ENCODE assay signal across 8 cellular contexts in genomic region chr3:197949191-197949766, GRCh38. TPM values are rescaled to one million over a fixed set of nuclear protein-coding genes. Genes with fewer than 3 reads are reported as not detected.
A peak's percentile ranks its signal among the peaks of the same experiment; 100 is the strongest.
DNase-seq lines count a peak whose midpoint lies in the region; ATAC-seq, FAIRE-seq and TF ChIP-seq lines count a peak whose summit lies in the region.

No MANE protein-coding gene starts in this region.

- DNase-seq in Peyer's patch (no peak), fibroblast of lung (ENCODE audit: low read depth in 2 of 2) (no peak), sigmoid colon (no peak), frontal cortex (ENCODE audit: low spot score in 2 of 2) (no peak), globus pallidus (ENCODE audit: low spot score) (no peak)

- H3K9me3 ChIP-seq in Peyer's patch = no peaks in the 10 kb centered on the region
- H3K9me3 ChIP-seq in fibroblast of lung (ENCODE audit: control insufficient read depth, insufficient read depth, low read depth, low read length) = no peaks in the 10 kb centered on the region
- no peaks in the 10 kb centered on the region for H3K9me3 ChIP-seq in sigmoid colon

- no peak for FAIRE-seq in frontal cortex (lab: Jason Lieb, UNC)

- H3K4me1 ChIP-seq in Peyer's patch = peaks cover 0 to 29% (median 9%) of the 10 kb centered on the region in 4 donors
- H3K4me1 ChIP-seq in fibroblast of lung (ENCODE audit: control insufficient read depth, extremely low read depth, insufficient read depth, low read length) = peaks cover 5% of the 10 kb centered on the region
- H3K4me1 ChIP-seq in sigmoid colon = peaks cover 0 to 41% (median 37%) of the 10 kb centered on the region in 4 donors

- H3K27ac ChIP-seq in Peyer's patch (peak overlapping the region; percentile 68 to 95 (median 89)), fibroblast of lung (ENCODE audit: insufficient read depth, low read length) (peak overlapping the region; percentile 99), sigmoid colon (peak overlapping the region; percentile 79 to 92 (median 90))

- ATAC-seq in GM19035 (IDR thresholded peaks at IDR 0.05; ENCODE audit: unreplicated experiment) = peak; percentile 1
- ATAC-seq in activated CD4-positive, CD25-positive, alpha-beta regulatory T cell treated with anti-CD3 and anti-CD28 coated beads, Interleukin-2, amount 50 U/mL, for 24 hours = no peak
- ATAC-seq in HG02623 (IDR thresholded peaks at IDR 0.05; ENCODE audit: unreplicated experiment) = no peak

- no peak for TF ChIP-seq EP300 in sigmoid colon (IDR thresholded peaks at IDR 0.05)

- H4K20me1 ChIP-seq in fibroblast of lung (ENCODE audit: control insufficient read depth, extremely low read depth, insufficient read depth, low read length) = no peaks in the 10 kb centered on the region

- H3K27me3 ChIP-seq in Peyer's patch = no peaks in the 10 kb centered on the region
- no peaks in the 10 kb centered on the region for H3K27me3 ChIP-seq in fibroblast of lung (ENCODE audit: control insufficient read depth, insufficient read depth, low read length)
- H3K27me3 ChIP-seq in sigmoid colon = no peaks in the 10 kb centered on the region

- peak overlapping the region; percentile 89 for H3K4me2 ChIP-seq in fibroblast of lung (ENCODE audit: extremely low read depth, insufficient read depth, low read length)

- peak overlapping the region; percentile 49 to 73 (median 66) for H3K4me3 ChIP-seq in Peyer's patch
- H3K4me3 ChIP-seq in fibroblast of lung (replicated peaks in 1 of 4; ENCODE audit: control extremely low read depth in 1 of 4, insufficient read depth in 1 of 4, low read depth in 3 of 4, low read length in 4 of 4) = peak overlapping the region; percentile 80 to 100 (median 92)
- peak overlapping the region; percentile 27 to 73 (median 58) for H3K4me3 ChIP-seq in sigmoid colon

- 16 to 17% methylated on average over 16 of the region's 16 CpGs for WGBS in sigmoid colon, 2 donors

- H2AFZ ChIP-seq in fibroblast of lung (ENCODE audit: low read length) = peak overlapping the region; percentile 88

- H3K79me2 ChIP-seq in fibroblast of lung (ENCODE audit: control insufficient read depth, insufficient read depth, low read length) = peaks cover 41% of the 10 kb centered on the region

- H3K9ac ChIP-seq in fibroblast of lung (ENCODE audit: insufficient read depth, low read length) = peak overlapping the region; percentile 72

- intact Hi-C loops in sigmoid colon (cut with DNase I) = no loop called here

- no peak for TF ChIP-seq POLR2A in Peyer's patch (IDR thresholded peaks at IDR 0.05)
- no peak for TF ChIP-seq POLR2A in sigmoid colon (IDR thresholded peaks at IDR 0.05)

- peaks cover 0 to 30% (median 0%) of the 10 kb centered on the region in 3 donors for H3K36me3 ChIP-seq in Peyer's patch
- H3K36me3 ChIP-seq in fibroblast of lung (ENCODE audit: control insufficient read depth, insufficient read depth, low read length) = peaks cover 14% of the 10 kb centered on the region
- H3K36me3 ChIP-seq in sigmoid colon = peaks cover 18 to 32% (median 21%) of the 10 kb centered on the region in 4 donors

- TF ChIP-seq CTCF in Peyer's patch (IDR thresholded peaks at IDR 0.05) (no peak), fibroblast of lung (conservative IDR thresholded peaks at IDR 0.05 in 1 of 2, IDR thresholded peaks at IDR 0.05 in 1 of 2; ENCODE audit: low read depth in 1 of 2, low read length in 2 of 2) (no peak), sigmoid colon (IDR thresholded peaks at IDR 0.05) (no peak)

RNA-seq across cellular contexts. Expression of gene RPL35A, which starts 0.7 kb away (rescaled TPM):
- total RNA-seq in Peyer's patch (100 to 1,000 TPM; 180 to 519 (median 209) TPM), fibroblast of lung (535 and 1,048 TPM in 2 replicates), sigmoid colon (1,000 to 10,000 TPM in 2 of 4 donors, 100 to 1,000 TPM in 2; 603 to 1,719 (median 870) TPM), frontal cortex (1,311 TPM)
- polyA plus RNA-seq in fibroblast of lung (902 and 937 TPM in 2 replicates), sigmoid colon (1,000 to 10,000 TPM; 1,812 to 2,719 (median 1,988) TPM)
- 1,855 and 1,955 TPM in 2 replicates for polyA plus RNA-seq in fibroblast of lung (2012)
- polyA minus RNA-seq in fibroblast of lung (ENCODE audit: low replicate concordance) = 12.2 and 21.2 TPM in 2 replicates

RNA-seq across cellular contexts. Expression of gene LMLN, which starts 10.7 kb away (rescaled TPM):
- 1 to 10 TPM in 3 of 4 donors, under 1 TPM in 1; 0.83 to 6.2 (median 4.2) TPM for total RNA-seq in Peyer's patch
- 5.9 and 7.1 TPM in 2 replicates for total RNA-seq in fibroblast of lung
- 5.0 and 6.6 TPM in 2 replicates for polyA plus RNA-seq in fibroblast of lung
- polyA plus RNA-seq in fibroblast of lung (2012) = 2.8 and 3.4 TPM in 2 replicates
- 3.3 and 19.6 TPM in 2 replicates for polyA minus RNA-seq in fibroblast of lung (ENCODE audit: low replicate concordance)
- total RNA-seq in sigmoid colon = 1 to 10 TPM; 3.3 to 7.5 (median 6.9) TPM
- 1 to 10 TPM in 2 of 3 donors, under 1 TPM in 1; 0.23 to 2.3 (median 1.8) TPM for polyA plus RNA-seq in sigmoid colon
- total RNA-seq in frontal cortex = 13.5 TPM
